Comparison of ENCODE assay signal across 9 cellular contexts in genomic region chr3:107543666-107544065, GRCh38. TPM values are rescaled to one million over a fixed set of nuclear protein-coding genes. Genes with fewer than 3 reads are reported as not detected.
DNase-seq lines count a peak whose midpoint lies in the region; ATAC-seq and TF ChIP-seq lines count a peak whose summit lies in the region.
"Had no signal": no experiment of that assay in that cellular context is flagged by ENCODE, and none has a peak within 500 bp of the region (broad histone marks: within the 10 kb centered on the region; RNA-seq: fewer than 3 reads in every experiment).

No MANE protein-coding gene starts in this region.

- H3K27me3 ChIP-seq in IMR-90 (ENCODE audit: control insufficient read depth, insufficient read depth, low read length), result no peaks in the 10 kb centered on the region

- no peak overlapping the region for H3K27ac ChIP-seq in IMR-90 (ENCODE audit: insufficient read depth, low read length)

- no peak overlapping the region for H2AFZ ChIP-seq in IMR-90 (replicated peaks; ENCODE audit: low read length, poor library complexity)

- TF ChIP-seq CTCF in IMR-90 (conservative IDR thresholded peaks at IDR 0.05; ENCODE audit: low read depth, low read length), result peak; percentile 6; the same call in 1 of the 2 replicates

- no CpG with 5 or more reads among the region's 4 CpGs for WGBS in IMR-90 (ENCODE audit: extremely low coverage in 2 of 2, insufficient read length in 1 of 2), 2 experiments

- H2BK120ac ChIP-seq in IMR-90 (ENCODE audit: low read depth, low read length), result no peak overlapping the region

- H2BK5ac ChIP-seq in IMR-90 (ENCODE audit: low read depth, low read length, poor library complexity, severe bottlenecking), result no peak overlapping the region

- no peak overlapping the region for H3K4ac ChIP-seq in IMR-90 (ENCODE audit: low read depth, low read length)

- intact Hi-C loops in IMR-90 (cut with micrococcal nuclease), result no loop called here

- no peaks in the 10 kb centered on the region for H4K20me1 ChIP-seq in IMR-90 (ENCODE audit: insufficient read depth, low read length)

- H4K91ac ChIP-seq in IMR-90 (ENCODE audit: insufficient read depth, low read depth, low read length), result no peak overlapping the region

- H3K9me3 ChIP-seq in IMR-90 (ENCODE audit: control insufficient read depth, insufficient read depth, low read length), result peaks cover 2% of the 10 kb centered on the region; the same call in 1 of the 2 replicates

- H3K9me1 ChIP-seq in IMR-90 (ENCODE audit: insufficient read depth, low read length), result 0 out of 2 replicates have a peak, but pooled peaks cover 5% of the 10 kb centered on the region

- no peaks in the 10 kb centered on the region for H3K36me3 ChIP-seq in IMR-90 (ENCODE audit: control insufficient read depth, insufficient read depth, low read length)

- no peak overlapping the region for H2AK9ac ChIP-seq in IMR-90 (replicated peaks; ENCODE audit: low read depth, low read length, poor library complexity)

- H3K14ac ChIP-seq in IMR-90 (replicated peaks; ENCODE audit: low read depth, low read length), result no peak overlapping the region

- no peak overlapping the region for H3K56ac ChIP-seq in IMR-90 (ENCODE audit: extremely low read depth, insufficient read depth, low read length)

- BruUV-seq in IMR-90 (replicated peaks; lab: Mats Ljungman, UMichigan), result no TSS peak

- peaks cover 9% of the 10 kb centered on the region in 2 experiments; a peak in 3 of 4 replicates for H3K79me1 ChIP-seq in IMR-90 (ENCODE audit: low read depth in 1 of 2, low read length in 2 of 2)

- ATAC-seq in IMR-90 (ENCODE audit: low read depth), result no peak
- no peak for ATAC-seq in HG02588 (IDR thresholded peaks at IDR 0.05; ENCODE audit: unreplicated experiment)
- no peak for ATAC-seq in HG03045 (IDR thresholded peaks at IDR 0.05; ENCODE audit: unreplicated experiment)

- no peak overlapping the region for H4K8ac ChIP-seq in IMR-90 (ENCODE audit: low read depth in 2 of 2, low read length in 2 of 2)

- no peak overlapping the region for H3K18ac ChIP-seq in IMR-90 (ENCODE audit: low read depth, low read length)

- in situ Hi-C loops in IMR-90 (cut with MboI; ENCODE audit: low sequenced_read_pairs), result no loop called here

- DNase-seq in DMS53 treated with DMSO at 0.1 percent for 48 hours (lab: John Stamatoyannopoulos, UW; ENCODE audit: unreplicated experiment) (peak; percentile 1), IMR-90 (no peak), astrocyte of the hippocampus (ENCODE audit: low read depth, low spot score) (peak; percentile 24), medulla oblongata (ENCODE audit: extremely low spot score) (peak; percentile 80), NCI-H2196 treated with DMSO at 0.1 percent for 48 hours (lab: John Stamatoyannopoulos, UW; ENCODE audit: unreplicated experiment) (no peak), kidney glomerular epithelial cell (lab: John Stamatoyannopoulos, UW) (no peak)
- DNase-seq: activated naive CD8-positive, alpha-beta T cell treated with anti-CD3 and anti-CD28 coated beads, Interleukin-2, amount 10 ng/mL, durations not matched to agents 7 days and 5 days had no signal

- peaks cover 3% of the 10 kb centered on the region; the same call in 1 of the 2 replicates for H3K4me1 ChIP-seq in IMR-90 (ENCODE audit: control insufficient read depth, insufficient read depth, low read length)

- dilution Hi-C loops in IMR-90 (cut with HindIII; ENCODE audit: low sequenced_read_pairs, unreplicated experiment), result no loop called here

- no peak overlapping the region for H4K5ac ChIP-seq in IMR-90 (ENCODE audit: low read depth, low read length)

- CTCF ChIA-PET in IMR-90 (lab: Yijun Ruan, JAX), result interaction anchor here (0.8 to 1.4 kb wide), 3 partner anchors 19 to 324 kb away, joined by 3 to 4 read pairs (median 3); no protein-coding TSS in a partner anchor

- no peak overlapping the region for H3K9ac ChIP-seq in IMR-90 (ENCODE audit: low read depth, low read length)

- no peak overlapping the region for H2BK15ac ChIP-seq in IMR-90 (ENCODE audit: low read depth, low read length)

- no peak overlapping the region for H2BK20ac ChIP-seq in IMR-90 (ENCODE audit: low read depth, low read length)

- no peak overlapping the region for H3K4me2 ChIP-seq in IMR-90 (ENCODE audit: low read depth, low read length)

- no peak for TF ChIP-seq POLR2A in IMR-90 (IDR thresholded peaks at IDR 0.05; ENCODE audit: low read depth, low read length)

- no peak overlapping the region for H2AK5ac ChIP-seq in IMR-90 (ENCODE audit: low read depth, low read length)

- POLR2A ChIA-PET in IMR-90 (lab: Charles Lee; ENCODE audit: unreplicated experiment), result no interaction called here

- peak; percentile 26; the same call in 1 of the 2 replicates for TF ChIP-seq RAD21 in IMR-90 (IDR thresholded peaks at IDR 0.05; ENCODE audit: low read length)

- H3K23ac ChIP-seq in IMR-90 (ENCODE audit: low read depth, low read length), result no peak overlapping the region

- no peak overlapping the region for H3K4me3 ChIP-seq in IMR-90 (ENCODE audit: insufficient read depth, low read depth, low read length)

TF ChIP-seq in IMR-90, 13 proteins besides CTCF, POLR2A, EP300 and RAD21:
- no peak for TF ChIP-seq MXI1 (IDR thresholded peaks at IDR 0.05; ENCODE audit: borderline replicate concordance, low read depth, low read length)
- no peak for TF ChIP-seq RFX5 (IDR thresholded peaks at IDR 0.05; ENCODE audit: low read depth, low read length)
- no peak for TF ChIP-seq USF2 (IDR thresholded peaks at IDR 0.05; ENCODE audit: low read depth, low read length)
- no peak for TF ChIP-seq RCOR1 (IDR thresholded peaks at IDR 0.05; ENCODE audit: insufficient replicate concordance, low read length)
- TF ChIP-seq NFE2L2 (IDR thresholded peaks at IDR 0.05; ENCODE audit: low read depth, low read length), result no peak
- TF ChIP-seq SMC3 (IDR thresholded peaks at IDR 0.05; ENCODE audit: low read depth, low read length), result no peak
- TF ChIP-seq FOS (IDR thresholded peaks at IDR 0.05; ENCODE audit: low read depth, low read length), result no peak
- TF ChIP-seq CEBPB (IDR thresholded peaks at IDR 0.05; ENCODE audit: low read depth, low read length), result no peak
- no peak for TF ChIP-seq MAFK (IDR thresholded peaks at IDR 0.05; ENCODE audit: low read depth, low read length)
- TF ChIP-seq MAZ (IDR thresholded peaks at IDR 0.05; ENCODE audit: borderline replicate concordance, low read depth, low read length), result no peak
- no peak for TF ChIP-seq BHLHE40 (IDR thresholded peaks at IDR 0.05; ENCODE audit: low read depth, low read length)

RNA-seq across cellular contexts. Expression of gene BBX, which starts 20.9 kb away (rescaled TPM):
- 87.5 and 107 TPM in 2 replicates for total RNA-seq in IMR-90 (2012; rRNA removed)
- polyA plus RNA-seq in IMR-90 (2012; rRNA removed), result 13.5 and 13.6 TPM in 2 replicates
- polyA plus RNA-seq in IMR-90 (2012; cell fraction: cytosol; rRNA removed), result 10.0 and 10.6 TPM in 2 replicates
- 11.0 and 23.8 TPM in 2 replicates for polyA plus RNA-seq in IMR-90 (2012; cell fraction: nucleus; rRNA removed; ENCODE audit: low replicate concordance)

Comparison
In these comparisons a context has a peak if more than half of its experiments do, and no peak if none do; other contexts are left out.
1. DNase-seq: peak in DMS53 treated with DMSO at 0.1 percent for 48 hours (single experiment), astrocyte of the hippocampus (single experiment) and medulla oblongata (single experiment); none in IMR-90 (single experiment), NCI-H2196 treated with DMSO at 0.1 percent for 48 hours (single experiment) and kidney glomerular epithelial cell (single experiment).